ENCODE assay signal across 2 cellular contexts in the genomic region with DNA sequence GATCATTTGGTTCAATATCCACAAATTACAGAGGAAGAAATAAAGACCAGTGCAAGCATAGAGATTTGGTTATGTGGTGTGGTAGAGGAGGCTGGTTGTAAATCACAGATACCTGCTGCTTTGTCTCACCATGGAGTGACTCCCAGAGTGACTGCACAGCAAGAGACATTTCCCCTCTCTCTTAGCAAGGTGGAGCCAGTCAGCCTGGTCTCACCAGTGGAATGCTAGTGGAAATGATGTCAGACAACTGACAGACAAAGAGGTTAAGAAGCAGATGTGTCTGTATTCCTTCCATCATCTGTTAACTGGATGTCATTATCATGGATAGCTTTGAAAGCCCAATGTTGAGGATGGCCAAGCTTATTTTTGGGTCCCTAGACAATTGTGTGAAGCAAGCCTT.
A peak's percentile ranks its signal among the peaks of the same experiment; 100 is the strongest.
TF ChIP-seq lines count a peak whose summit lies in the region.

No MANE protein-coding gene starts in this region.

TF ChIP-seq in HEK293, 187 proteins besides CTCF, POLR2A, EP300 and RAD21 (continued from another document):
- TF ChIP-seq ZFP3 (tag by site-specific recombination; IDR thresholded peaks at IDR 0.05; ENCODE audit: low read depth) (no peak), ZIC2 (tag by site-specific recombination; IDR thresholded peaks at IDR 0.05) (peak; percentile 92), KLF16 (tag by site-specific recombination; IDR thresholded peaks at IDR 0.05) (no peak), ZNF600 (tag by site-specific recombination; IDR thresholded peaks at IDR 0.05) (no peak), YY1 (tag by site-specific recombination; IDR thresholded peaks at IDR 0.05) (no peak), ZNF473 (tag by site-specific recombination; IDR thresholded peaks at IDR 0.05) (no peak)
- TF ChIP-seq, protein P1, sequence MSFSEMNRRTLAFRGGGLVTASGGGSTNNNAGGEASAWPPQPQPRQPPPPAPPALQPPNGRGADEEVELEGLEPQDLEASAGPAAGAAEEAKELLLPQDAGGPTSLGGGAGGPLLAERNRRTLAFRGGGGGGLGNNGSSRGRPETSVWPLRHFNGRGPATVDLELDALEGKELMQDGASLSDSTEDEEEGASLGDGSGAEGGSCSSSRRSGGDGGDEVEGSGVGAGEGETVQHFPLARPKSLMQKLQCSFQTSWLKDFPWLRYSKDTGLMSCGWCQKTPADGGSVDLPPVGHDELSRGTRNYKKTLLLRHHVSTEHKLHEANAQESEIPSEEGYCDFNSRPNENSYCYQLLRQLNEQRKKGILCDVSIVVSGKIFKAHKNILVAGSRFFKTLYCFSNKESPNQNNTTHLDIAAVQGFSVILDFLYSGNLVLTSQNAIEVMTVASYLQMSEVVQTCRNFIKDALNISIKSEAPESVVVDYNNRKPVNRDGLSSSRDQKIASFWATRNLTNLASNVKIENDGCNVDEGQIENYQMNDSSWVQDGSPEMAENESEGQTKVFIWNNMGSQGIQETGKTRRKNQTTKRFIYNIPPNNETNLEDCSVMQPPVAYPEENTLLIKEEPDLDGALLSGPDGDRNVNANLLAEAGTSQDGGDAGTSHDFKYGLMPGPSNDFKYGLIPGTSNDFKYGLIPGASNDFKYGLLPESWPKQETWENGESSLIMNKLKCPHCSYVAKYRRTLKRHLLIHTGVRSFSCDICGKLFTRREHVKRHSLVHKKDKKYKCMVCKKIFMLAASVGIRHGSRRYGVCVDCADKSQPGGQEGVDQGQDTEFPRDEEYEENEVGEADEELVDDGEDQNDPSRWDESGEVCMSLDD (tag by site-specific recombination; IDR thresholded peaks at IDR 0.05) = no peak

TF ChIP-seq in H1, 55 proteins besides CTCF, POLR2A, EP300 and RAD21:
- TF ChIP-seq EZH2 (IDR thresholded peaks at IDR 0.05; ENCODE audit: low read depth, low read length, severe bottlenecking) (no peak), KDM1A (IDR thresholded peaks at IDR 0.05; ENCODE audit: borderline replicate concordance, low read length) (no peak), RXRA (IDR thresholded peaks at IDR 0.05; ENCODE audit: insufficient read depth, low read depth, low read length) (no peak), CEBPB (IDR thresholded peaks at IDR 0.05; ENCODE audit: low read depth, low read length) (no peak), NANOG (IDR thresholded peaks at IDR 0.05; ENCODE audit: insufficient read depth, low read depth, low read length, poor library complexity, severe bottlenecking) (no peak), SIX5 (IDR thresholded peaks at IDR 0.05; ENCODE audit: low read depth, low read length) (no peak), SRF (IDR thresholded peaks at IDR 0.05; ENCODE audit: low read depth, low read length) (no peak), SAP30 (IDR thresholded peaks at IDR 0.05; ENCODE audit: insufficient read depth, insufficient replicate concordance, low read length) (no peak), BCL11A (IDR thresholded peaks at IDR 0.05; ENCODE audit: low read depth in 2 of 2, low read length in 2 of 2) (no peak)
- TF ChIP-seq, protein P2, sequence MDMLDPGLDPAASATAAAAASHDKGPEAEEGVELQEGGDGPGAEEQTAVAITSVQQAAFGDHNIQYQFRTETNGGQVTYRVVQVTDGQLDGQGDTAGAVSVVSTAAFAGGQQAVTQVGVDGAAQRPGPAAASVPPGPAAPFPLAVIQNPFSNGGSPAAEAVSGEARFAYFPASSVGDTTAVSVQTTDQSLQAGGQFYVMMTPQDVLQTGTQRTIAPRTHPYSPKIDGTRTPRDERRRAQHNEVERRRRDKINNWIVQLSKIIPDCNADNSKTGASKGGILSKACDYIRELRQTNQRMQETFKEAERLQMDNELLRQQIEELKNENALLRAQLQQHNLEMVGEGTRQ (IDR thresholded peaks at IDR 0.05; ENCODE audit: low read length) = no peak
